32 cellular contexts compared by ENCODE assay signal in genomic region chr7:43099750-43100149, GRCh38. TPM values are rescaled to one million over a fixed set of nuclear protein-coding genes. Genes with fewer than 3 reads are reported as not detected.
"Had no signal": no experiment of that assay in that cellular context is flagged by ENCODE, and none has a peak within 500 bp of the region (broad histone marks: within the 10 kb centered on the region; RNA-seq: fewer than 3 reads in every experiment).

No MANE protein-coding gene starts in this region.

- H3K27ac ChIP-seq: brain microvascular endothelial cell, epithelial cell of prostate, esophagus squamous epithelium, gastroesophageal sphincter, heart right ventricle, VCaP had no signal

- H3K36me3 Mint-ChIP-seq: activated naive CD8-positive, alpha-beta T cell; WTC11 had no signal

- H3K4me1 ChIP-seq: esophagus squamous epithelium, gastroesophageal sphincter, heart right ventricle had no signal

- H3K27me3 ChIP-seq: brain microvascular endothelial cell had no signal

- H3K4me1 Mint-ChIP-seq: activated CD4-positive, alpha-beta memory T cell treated with anti-CD3 and anti-CD28 coated beads, Interleukin-2, amount 10 ng/mL, durations not matched to agents 7 days and 5 days; activated CD4-positive, alpha-beta T cell treated with anti-CD3 and anti-CD28 coated beads, Interleukin-2, amount 10 ng/mL, durations not matched to agents 7 days and 5 days; activated T-helper 17 cell treated with anti-CD3 and anti-CD28 coated beads, Interleukin-2, amount 50 U/mL, for 72 hours; central memory CD8-positive, alpha-beta T cell; WTC11 had no signal

- ATAC-seq: activated T-cell treated with anti-CD3 and anti-CD28 coated beads, Interleukin-2, amount 50 U/mL, for 4 hours; activated T-helper 17 cell treated with anti-CD3 and anti-CD28 coated beads, Interleukin-2, amount 50 U/mL, for 72 hours; gastroesophageal sphincter; heart right ventricle; WTC11 had no signal

- H3K4me3 Mint-ChIP-seq: activated CD4-positive, alpha-beta memory T cell treated with anti-CD3 and anti-CD28 coated beads, Interleukin-2, amount 10 ng/mL, durations not matched to agents 7 days and 5 days; activated CD4-positive, alpha-beta T cell treated with anti-CD3 and anti-CD28 coated beads, Interleukin-2, amount 10 ng/mL, durations not matched to agents 7 days and 5 days; activated naive CD8-positive, alpha-beta T cell; activated T-cell treated with anti-CD3 and anti-CD28 coated beads, Interleukin-2, amount 50 U/mL, for 4 hours; activated T-helper 17 cell treated with anti-CD3 and anti-CD28 coated beads, Interleukin-2, amount 50 U/mL, for 72 hours; central memory CD8-positive, alpha-beta T cell; WTC11 had no signal

- H3K27ac Mint-ChIP-seq: activated CD4-positive, alpha-beta memory T cell treated with anti-CD3 and anti-CD28 coated beads, Interleukin-2, amount 10 ng/mL, durations not matched to agents 7 days and 5 days; activated CD4-positive, alpha-beta T cell treated with anti-CD3 and anti-CD28 coated beads, Interleukin-2, amount 10 ng/mL, durations not matched to agents 7 days and 5 days; activated naive CD8-positive, alpha-beta T cell; activated T-helper 17 cell treated with anti-CD3 and anti-CD28 coated beads, Interleukin-2, amount 50 U/mL, for 72 hours; WTC11 had no signal

- DNase-seq: activated CD4-positive, alpha-beta memory T cell treated with anti-CD3 and anti-CD28 coated beads, Interleukin-2, amount 10 ng/mL, durations not matched to agents 7 days and 5 days; activated CD4-positive, alpha-beta T cell treated with anti-CD3 and anti-CD28 coated beads for 1 hour; activated CD4-positive, alpha-beta T cell treated with anti-CD3 and anti-CD28 coated beads for 4 hours; activated CD4-positive, alpha-beta T cell treated with anti-CD3 and anti-CD28 coated beads, Interleukin-2, amount 10 ng/mL, durations not matched to agents 7 days and 5 days; activated CD4-positive, alpha-beta T cell treated with anti-CD3 and anti-CD28 coated beads, Interleukin-2, amount 50 U/mL, for 4 hours; activated CD8-positive, alpha-beta memory T cell treated with anti-CD3 and anti-CD28 coated beads, Interleukin-2, amount 50 U/mL, for 48 hours; activated effector memory CD4-positive, alpha-beta T cell treated with Interleukin-2 at 50 U/mL for 16 hours; activated gamma-delta T cell treated with Interleukin-2 at 50 U/mL for 16 hours; activated naive CD4-positive, alpha-beta T cell treated with anti-CD3 and anti-CD28 coated beads, Interleukin-2, amount 50 U/mL, for 16 hours; activated naive CD4-positive, alpha-beta T cell treated with Interleukin-2 at 50 U/mL for 16 hours; activated T-cell treated with anti-CD3 and anti-CD28 coated beads for 4 hours; activated T-cell treated with anti-CD3 and anti-CD28 coated beads, Interleukin-2, amount 50 U/mL, for 4 hours; amniotic stem cell; anterior cingulate cortex; brain microvascular endothelial cell; effector CD8-positive, alpha-beta T cell; esophagus squamous epithelium; foreskin melanocyte; heart right ventricle; T-helper 2 cell had no signal

- H3K9me3 Mint-ChIP-seq: activated CD4-positive, alpha-beta memory T cell treated with anti-CD3 and anti-CD28 coated beads, Interleukin-2, amount 10 ng/mL, durations not matched to agents 7 days and 5 days; activated CD4-positive, alpha-beta T cell treated with anti-CD3 and anti-CD28 coated beads, Interleukin-2, amount 10 ng/mL, durations not matched to agents 7 days and 5 days; activated T-helper 17 cell treated with anti-CD3 and anti-CD28 coated beads, Interleukin-2, amount 50 U/mL, for 72 hours; central memory CD8-positive, alpha-beta T cell; WTC11 had no signal

- H3K36me3 ChIP-seq: brain microvascular endothelial cell, esophagus squamous epithelium, gastroesophageal sphincter, heart right ventricle had no signal

- H3K9me3 ChIP-seq: esophagus squamous epithelium, gastroesophageal sphincter had no signal

- H3K4me3 ChIP-seq: esophagus squamous epithelium, gastroesophageal sphincter, heart right ventricle had no signal

RNA-seq across cellular contexts. Expression of gene HECW1, which starts 12.7 kb away (rescaled TPM):
- total RNA-seq: activated CD4-positive, alpha-beta memory T cell treated with anti-CD3 and anti-CD28 coated beads, Interleukin-2, amount 10 ng/mL, durations not matched to agents 7 days and 5 days; activated CD4-positive, alpha-beta T cell treated with anti-CD3 and anti-CD28 coated beads, Interleukin-2, amount 10 ng/mL, durations not matched to agents 7 days and 5 days; activated T-cell treated with anti-CD3 and anti-CD28 coated beads, Interleukin-2, amount 50 U/mL, for 4 hours; activated T-helper 17 cell treated with anti-CD3 and anti-CD28 coated beads, Interleukin-2, amount 50 U/mL, for 72 hours; cardiac septum; dermis microvascular lymphatic vessel endothelial cell; endothelial cell of umbilical vein; glomerular endothelial cell; T-helper 1 cell treated with Interleukin-12 subunit alpha and Interleukin-12 subunit beta and Interleukin-4 antibody, amounts not matched to agents 30 ng/mL and 1 ng/mL, for 36 hours had no signal
